1 cellular context compared by ENCODE assay signal in the genomic region with DNA sequence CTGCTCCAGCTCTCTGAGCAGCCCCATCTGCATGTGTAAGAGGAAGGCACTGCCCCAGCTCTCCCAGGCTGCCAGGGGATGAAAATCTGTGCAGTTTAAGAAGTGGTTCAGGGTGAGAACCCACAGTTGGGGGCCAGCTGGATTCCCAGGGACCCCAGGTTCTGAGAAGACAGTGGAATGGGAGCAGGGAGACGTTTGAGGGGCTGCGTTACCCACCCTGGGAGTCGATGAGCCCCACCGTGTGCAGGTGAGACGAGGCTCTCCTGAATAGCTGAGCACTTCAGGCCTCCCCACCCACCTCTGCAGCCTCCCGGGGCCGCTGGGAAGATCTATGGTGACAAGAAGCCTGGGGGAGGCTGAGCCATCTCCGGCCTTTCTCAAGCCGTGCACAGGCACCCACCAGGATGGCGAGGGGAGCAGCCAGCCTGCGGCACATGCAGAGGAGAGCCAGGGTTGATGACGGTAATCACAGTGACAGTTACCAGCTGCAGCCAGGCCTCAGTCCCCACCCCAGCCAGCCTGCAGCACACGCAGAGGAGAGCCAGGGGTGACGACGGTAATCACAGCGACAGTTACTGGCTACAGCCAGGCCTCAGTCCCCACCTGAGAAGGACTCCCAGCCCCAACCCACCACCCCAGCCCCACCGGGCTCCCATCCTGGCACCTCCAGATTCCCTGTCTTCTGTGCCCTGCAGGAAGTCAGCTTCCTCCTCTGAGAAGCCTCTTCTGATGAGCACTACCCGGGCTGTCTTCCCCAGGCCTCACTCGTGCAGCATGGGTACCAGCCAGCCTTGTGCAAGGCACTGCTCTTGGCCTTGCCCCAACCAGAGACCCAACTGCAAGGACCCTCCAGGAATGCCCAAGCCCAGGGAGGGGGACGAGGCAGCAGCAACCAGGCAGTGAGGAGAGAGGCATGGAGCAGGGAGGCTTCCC.
TF ChIP-seq lines count a peak whose summit lies in the region.

No MANE protein-coding gene starts in this region.

TF ChIP-seq in H1, 55 proteins besides CTCF, POLR2A, EP300 and RAD21:
- no peak for TF ChIP-seq SIN3A (conservative IDR thresholded peaks at IDR 0.05 in 1 of 2, IDR thresholded peaks at IDR 0.05 in 1 of 2; ENCODE audit: low read depth in 1 of 2, low read length in 2 of 2)
- no peak for TF ChIP-seq CHD2 (IDR thresholded peaks at IDR 0.05; ENCODE audit: low read length)
- TF ChIP-seq SIRT6 (IDR thresholded peaks at IDR 0.05; ENCODE audit: low read length): no peak
